Comparison of ENCODE assay signal across 16 cellular contexts in the genomic region with DNA sequence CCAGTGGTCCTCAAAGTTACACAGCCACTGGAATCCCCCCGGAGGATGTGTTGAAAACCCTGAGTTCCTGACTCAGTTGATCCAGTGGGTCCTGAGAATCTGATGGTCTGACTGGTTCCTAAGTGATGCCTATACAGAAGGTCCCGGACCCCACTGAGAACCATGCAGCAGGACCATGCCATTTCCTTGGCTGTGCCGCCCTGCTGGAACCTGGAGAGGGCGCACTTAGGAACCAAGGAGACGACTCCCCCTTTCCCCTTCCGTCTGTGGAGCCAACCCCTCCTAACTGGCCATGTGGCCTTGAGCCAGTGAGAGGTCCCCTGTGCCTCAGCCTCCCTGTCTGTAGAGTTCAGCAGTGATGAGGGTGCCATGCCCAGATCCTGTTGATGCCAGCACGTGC. TPM values are rescaled to one million over a fixed set of nuclear protein-coding genes. Genes with fewer than 3 reads are reported as not detected.
A peak's percentile ranks its signal among the peaks of the same experiment; 100 is the strongest.
DNase-seq lines count a peak whose midpoint lies in the region; ATAC-seq, FAIRE-seq and TF ChIP-seq lines count a peak whose summit lies in the region.
"Had no signal": no experiment of that assay in that cellular context is flagged by ENCODE, and none has a peak within 500 bp of the region (broad histone marks: within the 10 kb centered on the region; RNA-seq: fewer than 3 reads in every experiment).

No MANE protein-coding gene starts in this region.

- no peak overlapping the region for H3K9ac ChIP-seq in HepG2 (ENCODE audit: insufficient read depth, low read depth, low read length)
- no peak overlapping the region for H3K9ac ChIP-seq in PC-3 (ENCODE audit: low read length)
- no peak overlapping the region for H3K9ac ChIP-seq in endothelial cell of umbilical vein (replicated peaks; ENCODE audit: extremely low read depth, insufficient read depth, low read length)

- intact Hi-C loops in HepG2 (cut with micrococcal nuclease; ENCODE audit: unreplicated experiment), result no loop called here
- intact Hi-C loops in right lobe of liver (cut with DNase I), result no loop called here
- intact Hi-C loops in PC-3 (cut with micrococcal nuclease), result no loop called here
- intact Hi-C loops in endothelial cell of umbilical vein (cut with micrococcal nuclease), result no loop called here
- intact Hi-C loops in prostate gland (cut with DNase I), result no loop called here

- H3K27ac ChIP-seq in HepG2 (ENCODE audit: extremely low read length, insufficient read depth, low read length) (no peak overlapping the region), right lobe of liver (no peak overlapping the region), PC-3 (ENCODE audit: low read length) (no peak overlapping the region), endothelial cell of umbilical vein (ENCODE audit: insufficient read depth, low read depth, low read length) (no peak overlapping the region), prostate gland (no peak overlapping the region)
- H3K27ac ChIP-seq: esophagus squamous epithelium had no signal

- no peaks in the 10 kb centered on the region for H3K36me3 ChIP-seq in HepG2 (replicated peaks in 1 of 2; ENCODE audit: control insufficient read depth in 1 of 2, insufficient read depth in 2 of 2, low read length in 2 of 2)
- H3K36me3 ChIP-seq in right lobe of liver, result no peaks in the 10 kb centered on the region
- H3K36me3 ChIP-seq in PC-3 (ENCODE audit: low read depth, low read length), result no peaks in the 10 kb centered on the region; the same call in 1 of the 2 replicates
- peaks cover 0 to 3% of the 10 kb centered on the region in 2 experiments for H3K36me3 ChIP-seq in endothelial cell of umbilical vein (ENCODE audit: control insufficient read depth in 2 of 2, extremely low read depth in 1 of 2, insufficient read depth in 2 of 2, low read length in 2 of 2)
- H3K36me3 ChIP-seq in prostate gland, result no peaks in the 10 kb centered on the region
- H3K36me3 ChIP-seq: esophagus squamous epithelium had no signal

- no peaks in the 10 kb centered on the region for H3K9me1 ChIP-seq in endothelial cell of umbilical vein (replicated peaks; ENCODE audit: control insufficient read depth, extremely low read depth, insufficient read depth, low read length)

- TF ChIP-seq EP300 in HepG2 (IDR thresholded peaks at IDR 0.05; ENCODE audit: low read depth in 2 of 2, low read length in 2 of 2) (no peak), HepG2 (CRISPR knock-in tag; IDR thresholded peaks at IDR 0.05; ENCODE audit: borderline replicate concordance) (no peak)

- POLR2A ChIA-PET in HepG2 (lab: Yijun Ruan, JAX) (no interaction called here), PC-3 (lab: Charles Lee; ENCODE audit: unreplicated experiment) (no interaction called here), endothelial cell of umbilical vein (lab: Charles Lee) (no interaction called here)

- H3K79me2 ChIP-seq in HepG2 (ENCODE audit: insufficient read depth, low read length) (no peaks in the 10 kb centered on the region), PC-3 (ENCODE audit: low read length) (no peaks in the 10 kb centered on the region; the same call in 1 of the 2 replicates), endothelial cell of umbilical vein (ENCODE audit: control insufficient read depth, insufficient read depth, low read length) (peaks cover 35% of the 10 kb centered on the region)

- in situ Hi-C loops in HepG2 (cut with HindIII; ENCODE audit: extremely low pct_ligation_motif_present, low pct_unique_long_range_greater_than_20kb), result no loop called here

- H2AFZ ChIP-seq in HepG2 (ENCODE audit: low read length), result no peak overlapping the region
- H2AFZ ChIP-seq in PC-3 (ENCODE audit: low read length), result no peak overlapping the region
- no peak overlapping the region for H2AFZ ChIP-seq in endothelial cell of umbilical vein (ENCODE audit: low read depth, low read length)

- H3K9me2 ChIP-seq in PC-3 (replicated peaks; ENCODE audit: low read length), result no peaks in the 10 kb centered on the region

- H3K4me3 ChIP-seq in HepG2 (replicated peaks in 1 of 3; ENCODE audit: insufficient read depth in 1 of 3, low read depth in 2 of 3, low read length in 3 of 3) (no peak overlapping the region), right lobe of liver (no peak overlapping the region), PC-3 (ENCODE audit: low read length) (no peak overlapping the region), endothelial cell of umbilical vein (replicated peaks in 1 of 3; ENCODE audit: insufficient read depth in 1 of 3, low read depth in 1 of 3, low read length in 3 of 3) (no peak overlapping the region), prostate gland (no peak overlapping the region)
- H3K4me3 ChIP-seq: esophagus squamous epithelium had no signal

- H3K4me2 ChIP-seq in HepG2 (ENCODE audit: low read depth, low read length), result no peak overlapping the region
- no peak overlapping the region for H3K4me2 ChIP-seq in PC-3 (ENCODE audit: low read length)
- H3K4me2 ChIP-seq in endothelial cell of umbilical vein (ENCODE audit: insufficient read depth, low read length), result no peak overlapping the region

- TF ChIP-seq CTCF in HepG2 (CRISPR knock-in tag; IDR thresholded peaks at IDR 0.05) (peak; percentile 44; the same call in 1 of the 2 replicates), right lobe of liver (IDR thresholded peaks at IDR 0.05) (no peak), PC-3 (conservative IDR thresholded peaks at IDR 0.05; ENCODE audit: low read depth, low read length) (peak; percentile 48), endothelial cell of umbilical vein (IDR thresholded peaks at IDR 0.05; ENCODE audit: extremely low read depth in 1 of 2, insufficient read depth in 1 of 2, low read depth in 1 of 2, low read length in 2 of 2) (peak; percentile 12 to 25), prostate gland (IDR thresholded peaks at IDR 0.05) (no peak)

- CTCF ChIA-PET in HepG2 (lab: Yijun Ruan, JAX; ENCODE audit: low intra/inter-chr PET ratio, low total read pairs) (no interaction called here), PC-3 (lab: Charles Lee) (no interaction called here), endothelial cell of umbilical vein (lab: Charles Lee) (interaction anchor here (1.2 kb wide), 1 partner anchor 24 kb away, joined by 3 read pairs; no protein-coding TSS in a partner anchor)

- BruUV-seq in HepG2 (replicated peaks; lab: Mats Ljungman, UMichigan) (no TSS peak), PC-3 (replicated peaks; lab: Mats Ljungman, UMichigan) (no TSS peak), endothelial cell of umbilical vein (replicated peaks; lab: Mats Ljungman, UMichigan) (no TSS peak)

- TF ChIP-seq POLR2A in HepG2 (IDR thresholded peaks at IDR 0.05; ENCODE audit: insufficient read depth in 1 of 2, low read depth in 2 of 2, low read length in 2 of 2), result no peak
- no peak for TF ChIP-seq POLR2A in right lobe of liver (IDR thresholded peaks at IDR 0.05)
- no peak for TF ChIP-seq POLR2A in endothelial cell of umbilical vein (IDR thresholded peaks at IDR 0.05; ENCODE audit: low read depth, low read length)
- no peak for TF ChIP-seq POLR2A in prostate gland (IDR thresholded peaks at IDR 0.05)

- H4K20me1 ChIP-seq in HepG2 (ENCODE audit: insufficient read depth, low read length) (no peaks in the 10 kb centered on the region), PC-3 (ENCODE audit: low read length) (no peaks in the 10 kb centered on the region), endothelial cell of umbilical vein (replicated peaks; ENCODE audit: control insufficient read depth, extremely low read depth, insufficient read depth, low read length) (no peaks in the 10 kb centered on the region)

- DNase-seq in HepG2 (ENCODE audit: low spot score) (no peak), right lobe of liver (no peak), PC-3 (no peak), endothelial cell of umbilical vein (ENCODE audit: low read depth, low spot score) (no peak), SHP77 (lab: John Stamatoyannopoulos, UW) (no peak), prostate gland (ENCODE audit: low spot score) (no peak)
- DNase-seq in activated CD4-positive, alpha-beta T cell treated with anti-CD3 and anti-CD28 coated beads, Interleukin-2, amount 50 U/mL, for 4 hours, result no peak
- DNase-seq: activated gamma-delta T cell treated with Interleukin-2 at 50 U/mL for 16 hours, DMS79 treated with DMSO at 0.1 percent for 48 hours, esophagus squamous epithelium, midbrain, NCI-H2029 had no signal

- no peak for TF ChIP-seq RAD21 in HepG2 (CRISPR knock-in tag; IDR thresholded peaks at IDR 0.05)

- no peaks in the 10 kb centered on the region; a peak in 2 of 5 replicates for H3K27me3 ChIP-seq in HepG2 (ENCODE audit: control insufficient read depth in 1 of 2, insufficient read depth in 2 of 2, low read length in 2 of 2)
- H3K27me3 ChIP-seq in right lobe of liver, result no peaks in the 10 kb centered on the region
- no peaks in the 10 kb centered on the region for H3K27me3 ChIP-seq in PC-3 (ENCODE audit: low read length)
- no peaks in the 10 kb centered on the region for H3K27me3 ChIP-seq in endothelial cell of umbilical vein (ENCODE audit: control insufficient read depth in 2 of 2, insufficient read depth in 2 of 2, low read length in 2 of 2)
- no peaks in the 10 kb centered on the region for H3K27me3 ChIP-seq in prostate gland (replicated peaks; ENCODE audit: insufficient read depth)

- FAIRE-seq in HepG2 (lab: Jason Lieb, UNC) (no peak), endothelial cell of umbilical vein (lab: Jason Lieb, UNC) (no peak)
- FAIRE-seq: urothelium cell line had no signal

- no peaks in the 10 kb centered on the region for H3K9me3 ChIP-seq in HepG2 (ENCODE audit: low read length)
- no peaks in the 10 kb centered on the region for H3K9me3 ChIP-seq in right lobe of liver
- no peaks in the 10 kb centered on the region for H3K9me3 ChIP-seq in PC-3 (ENCODE audit: low read length)
- H3K9me3 ChIP-seq in endothelial cell of umbilical vein (replicated peaks; ENCODE audit: control insufficient read depth, insufficient read depth, low read length), result no peaks in the 10 kb centered on the region
- no peaks in the 10 kb centered on the region for H3K9me3 ChIP-seq in prostate gland
- H3K9me3 ChIP-seq: esophagus squamous epithelium had no signal

- dilution Hi-C loops in endothelial cell of umbilical vein (cut with MboI; ENCODE audit: extremely low pct_ligation_motif_present, low sequenced_read_pairs), result no loop called here

- H3F3A ChIP-seq in PC-3 (ENCODE audit: low read length, unreplicated experiment), result no peaks in the 10 kb centered on the region

- H3K4me1 ChIP-seq in HepG2 (ENCODE audit: insufficient read depth, low read length) (peaks cover 39% of the 10 kb centered on the region), right lobe of liver (no peaks in the 10 kb centered on the region), PC-3 (ENCODE audit: insufficient read depth, low read length) (no peaks in the 10 kb centered on the region), endothelial cell of umbilical vein (ENCODE audit: control insufficient read depth, extremely low read depth, insufficient read depth, low read length) (no peaks in the 10 kb centered on the region), prostate gland (replicated peaks) (no peaks in the 10 kb centered on the region)
- H3K4me1 ChIP-seq: esophagus squamous epithelium had no signal

- ATAC-seq in HepG2, result no peak
- no peak for ATAC-seq in right lobe of liver
- ATAC-seq in PC-3, result no peak
- ATAC-seq in GM21390 (IDR thresholded peaks at IDR 0.05; ENCODE audit: unreplicated experiment), result no peak
- ATAC-seq: Panc1; stimulated activated effector memory CD8-positive, alpha-beta T cell treated with anti-CD3 and anti-CD28 coated beads, Interleukin-12 subunit alpha, Interleukin-12 subunit beta, amount 100 ng/mL, for 72 hours had no signal

- WGBS in HepG2 (ENCODE audit: low lambda C conversion rate), result 80% methylated on average over 3 of the region's 7 CpGs
- WGBS in right lobe of liver (ENCODE audit: insufficient coverage, low coverage, low lambda C conversion rate, missing lambda C conversion rate), result 70% methylated on average over 2 of the region's 7 CpGs
- 81% methylated on average over 7 of the region's 7 CpGs for WGBS in prostate gland

RNA-seq across cellular contexts. Expression of gene C16orf74, which starts 22.0 kb away (rescaled TPM):
- total RNA-seq in HepG2 (2016; rRNA removed; fragmentation: Illumina TruSeq; extraction: Trizol) (0.13 TPM in 1 of 2 replicates, not detected in the other), right lobe of liver (under 1 TPM in 4 of 6 experiments, not detected in 2; 0.31 to 0.98 (median 0.70) TPM), PC-3 (2014; rRNA removed) (64.6 and 71.0 TPM in 2 replicates), endothelial cell of umbilical vein (30.9 and 38.7 TPM in 2 replicates), prostate gland (10 to 100 TPM; 17.4 to 19.3 TPM)
- 0.35 TPM in 1 of 2 replicates, not detected in the other for total RNA-seq in HepG2 (2016; cell fraction: cytosol; rRNA removed; fragmentation: Illumina TruSeq; extraction: Trizol; ENCODE audit: low read depth)
- total RNA-seq in HepG2 (2016; cell fraction: insoluble cytoplasmic fraction; rRNA removed; fragmentation: Illumina TruSeq; extraction: Trizol), result not detected in 2 replicates
- total RNA-seq in HepG2 (2016; cell fraction: membrane; rRNA removed; fragmentation: Illumina TruSeq; extraction: Trizol), result not detected in 2 replicates
- not detected in 2 replicates for total RNA-seq in HepG2 (2016; cell fraction: nucleus; rRNA removed; fragmentation: Illumina TruSeq; extraction: Trizol)
- polyA plus RNA-seq in HepG2 (2011; rRNA removed) (0.26 and 0.29 TPM in 2 replicates), endothelial cell of umbilical vein (12.1 and 15.3 TPM in 2 replicates)
- 0.13 and 0.28 TPM in 2 replicates for polyA plus RNA-seq in HepG2 (2011; cell fraction: cytosol; rRNA removed)
- polyA plus RNA-seq in HepG2 (2011; cell fraction: nucleus; rRNA removed), result 0.16 and 0.37 TPM in 2 replicates
- not detected in 2 replicates for polyA plus RNA-seq in HepG2 (2012)
- polyA plus RNA-seq in HepG2 (2016; cell fraction: cytosol; fragmentation: Illumina TruSeq; extraction: Trizol; ENCODE audit: low read depth), result 0.35 and 0.65 TPM in 2 replicates
- not detected in 2 replicates for polyA plus RNA-seq in HepG2 (2016; cell fraction: insoluble cytoplasmic fraction; fragmentation: Illumina TruSeq; extraction: Trizol; ENCODE audit: low read depth)
- 0.33 TPM in 1 of 2 replicates, not detected in the other for polyA plus RNA-seq in HepG2 (2016; cell fraction: membrane; fragmentation: Illumina TruSeq; extraction: Trizol; ENCODE audit: low read depth)
- not detected in 2 replicates for polyA plus RNA-seq in HepG2 (2016; cell fraction: nucleus; fragmentation: Illumina TruSeq; extraction: Trizol; ENCODE audit: insufficient read depth, low read depth)
- polyA minus RNA-seq in HepG2 (2011; rRNA and poly(A)+ RNA removed; ENCODE audit: low replicate concordance), result 0.44 and 7.8 TPM in 2 replicates
- polyA minus RNA-seq in HepG2 (2011; cell fraction: cytosol; rRNA and poly(A)+ RNA removed), result not detected in 2 replicates
- not detected in 2 replicates for polyA minus RNA-seq in HepG2 (2011; cell fraction: nucleus; rRNA and poly(A)+ RNA removed)
- 11.9 and 15.8 TPM in 2 replicates for polyA plus RNA-seq in endothelial cell of umbilical vein (2011; cell fraction: cytosol; rRNA removed)
- 7.4 and 7.7 TPM in 2 replicates for polyA plus RNA-seq in endothelial cell of umbilical vein (2011; cell fraction: nucleus; rRNA removed)
- 28.8 and 47.0 TPM in 2 replicates for polyA plus RNA-seq in endothelial cell of umbilical vein (2012)
- polyA minus RNA-seq in endothelial cell of umbilical vein, result 1.4 and 2.4 TPM in 2 replicates
- 6.0 TPM for polyA minus RNA-seq in endothelial cell of umbilical vein (2011; cell fraction: cytosol; rRNA and poly(A)+ RNA removed)
- polyA minus RNA-seq in endothelial cell of umbilical vein (2011; cell fraction: nucleus; rRNA and poly(A)+ RNA removed), result 2.3 and 2.4 TPM in 2 replicates

RNA-seq across cellular contexts. Expression of gene GINS2, which starts 40.1 kb away (rescaled TPM):
- total RNA-seq in HepG2 (2016; rRNA removed; fragmentation: Illumina TruSeq; extraction: Trizol) (48.3 and 61.7 TPM in 2 replicates), right lobe of liver (1 to 10 TPM in 4 of 6 experiments, under 1 TPM in 2; 0.49 to 4.7 (median 1.3) TPM), PC-3 (2014; rRNA removed) (24.8 and 28.7 TPM in 2 replicates), endothelial cell of umbilical vein (24.1 and 26.7 TPM in 2 replicates), prostate gland (1 to 10 TPM; 4.5 to 6.2 TPM)
- total RNA-seq in HepG2 (2016; cell fraction: cytosol; rRNA removed; fragmentation: Illumina TruSeq; extraction: Trizol; ENCODE audit: low read depth), result 23.8 and 27.0 TPM in 2 replicates
- 48.0 and 66.5 TPM in 2 replicates for total RNA-seq in HepG2 (2016; cell fraction: insoluble cytoplasmic fraction; rRNA removed; fragmentation: Illumina TruSeq; extraction: Trizol)
- 37.7 and 42.3 TPM in 2 replicates for total RNA-seq in HepG2 (2016; cell fraction: membrane; rRNA removed; fragmentation: Illumina TruSeq; extraction: Trizol)
- total RNA-seq in HepG2 (2016; cell fraction: nucleus; rRNA removed; fragmentation: Illumina TruSeq; extraction: Trizol), result 23.1 and 24.3 TPM in 2 replicates
- polyA plus RNA-seq in HepG2 (2011; rRNA removed) (7.7 and 10.6 TPM in 2 replicates), endothelial cell of umbilical vein (7.9 and 10.4 TPM in 2 replicates)
- 8.9 and 11.0 TPM in 2 replicates for polyA plus RNA-seq in HepG2 (2011; cell fraction: cytosol; rRNA removed)
- polyA plus RNA-seq in HepG2 (2011; cell fraction: nucleus; rRNA removed), result 3.9 and 4.5 TPM in 2 replicates
- 5.7 and 16.9 TPM in 2 replicates for polyA plus RNA-seq in HepG2 (2012)
- 28.1 and 34.5 TPM in 2 replicates for polyA plus RNA-seq in HepG2 (2016; cell fraction: cytosol; fragmentation: Illumina TruSeq; extraction: Trizol; ENCODE audit: low read depth)
- polyA plus RNA-seq in HepG2 (2016; cell fraction: insoluble cytoplasmic fraction; fragmentation: Illumina TruSeq; extraction: Trizol; ENCODE audit: low read depth), result 76.0 and 95.5 TPM in 2 replicates
- polyA plus RNA-seq in HepG2 (2016; cell fraction: membrane; fragmentation: Illumina TruSeq; extraction: Trizol; ENCODE audit: low read depth), result 36.4 and 39.0 TPM in 2 replicates
- 38.9 and 39.5 TPM in 2 replicates for polyA plus RNA-seq in HepG2 (2016; cell fraction: nucleus; fragmentation: Illumina TruSeq; extraction: Trizol; ENCODE audit: insufficient read depth, low read depth)
- 7.2 and 33.6 TPM in 2 replicates for polyA minus RNA-seq in HepG2 (2011; rRNA and poly(A)+ RNA removed; ENCODE audit: low replicate concordance)
- 3.9 and 4.1 TPM in 2 replicates for polyA minus RNA-seq in HepG2 (2011; cell fraction: cytosol; rRNA and poly(A)+ RNA removed)
- polyA minus RNA-seq in HepG2 (2011; cell fraction: nucleus; rRNA and poly(A)+ RNA removed), result 4.7 and 6.2 TPM in 2 replicates
- polyA plus RNA-seq in endothelial cell of umbilical vein (2011; cell fraction: cytosol; rRNA removed), result 16.3 and 21.1 TPM in 2 replicates
- 8.7 and 10.3 TPM in 2 replicates for polyA plus RNA-seq in endothelial cell of umbilical vein (2011; cell fraction: nucleus; rRNA removed)
- polyA plus RNA-seq in endothelial cell of umbilical vein (2012), result 11.9 and 17.0 TPM in 2 replicates
- 6.2 and 7.5 TPM in 2 replicates for polyA minus RNA-seq in endothelial cell of umbilical vein
- polyA minus RNA-seq in endothelial cell of umbilical vein (2011; cell fraction: cytosol; rRNA and poly(A)+ RNA removed), result 20.0 TPM
- 3.1 and 5.2 TPM in 2 replicates for polyA minus RNA-seq in endothelial cell of umbilical vein (2011; cell fraction: nucleus; rRNA and poly(A)+ RNA removed)

Comparison
In these comparisons a context has a peak if more than half of its experiments do, and no peak if none do; other contexts are left out.
1. CTCF ChIP-seq: peak in HepG2 (single experiment), PC-3 (single experiment) and endothelial cell of umbilical vein (2 of 2); none in right lobe of liver (0 of 4) and prostate gland (0 of 4).
2. RNA of gene C16orf74, which starts 22.0 kb away (total RNA-seq): 64.6 to 71.0 TPM in PC-3, 30.9 to 38.7 TPM in endothelial cell of umbilical vein and 17.4 to 19.3 TPM in prostate gland; 0.31 to 0.98 TPM in right lobe of liver and 0.13 to 0.35 TPM in HepG2; every median in the first group is over 4 times any median in the second.